8 cellular contexts compared by ENCODE assay signal in the genomic region with DNA sequence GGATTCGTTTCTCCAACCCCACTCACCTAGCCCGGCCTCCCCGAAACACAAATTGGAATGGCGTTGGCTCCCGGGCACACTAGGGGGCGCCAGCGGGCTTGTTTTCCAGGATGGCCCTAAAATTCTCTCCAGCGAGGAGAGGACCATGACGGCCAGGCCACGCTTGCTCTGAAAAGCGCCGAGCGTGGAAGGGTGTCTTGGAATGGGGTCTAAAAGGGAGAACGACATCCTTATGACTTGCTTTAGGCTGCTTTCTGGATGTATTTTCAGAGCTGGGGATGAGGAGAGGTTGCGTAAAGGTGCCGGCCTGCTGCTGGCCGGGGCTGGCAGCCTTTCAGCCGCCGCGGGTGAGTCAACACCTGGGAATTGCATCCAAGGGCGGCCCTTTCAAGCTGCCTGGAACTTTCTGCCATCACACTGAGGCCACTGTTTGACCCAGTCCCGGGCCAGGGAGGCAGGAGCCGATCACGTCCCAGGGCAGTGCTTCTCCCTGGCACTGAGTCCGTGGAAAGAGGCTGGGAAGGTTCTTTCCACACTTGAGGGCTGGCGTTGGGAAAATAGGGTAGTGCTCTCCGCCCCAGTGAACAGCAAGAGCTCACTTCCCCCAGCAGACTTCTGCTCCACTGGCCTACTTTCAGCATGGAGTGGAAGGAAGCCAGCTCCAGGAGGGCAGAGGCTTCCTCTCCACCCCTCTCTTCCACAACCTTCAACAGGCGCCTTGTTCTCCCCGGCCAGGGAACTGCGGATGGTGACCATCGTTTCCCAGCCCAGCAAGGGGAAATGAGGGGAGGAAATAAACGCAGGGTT.
DNase-seq lines count a peak whose midpoint lies in the region; ATAC-seq and TF ChIP-seq lines count a peak whose summit lies in the region.

No MANE protein-coding gene starts in this region.

- H3K4me1 ChIP-seq in neuronal stem cell (ENCODE audit: control insufficient read depth in 2 of 2, insufficient read depth in 1 of 2, low read depth in 1 of 2, low read length in 2 of 2) (peaks cover 0 to 4% of the 10 kb centered on the region in 2 donors), stomach smooth muscle (ENCODE audit: control insufficient read depth, insufficient read depth, low read length) (peaks cover 9% of the 10 kb centered on the region)

- peak overlapping the region; percentile 90 for H3K18ac ChIP-seq in neuronal stem cell (ENCODE audit: low read length)

- H2BK15ac ChIP-seq in neuronal stem cell (ENCODE audit: low read length): peak overlapping the region; percentile 93

- peak; percentile 99 for TF ChIP-seq CTCF in foreskin fibroblast (IDR thresholded peaks at IDR 0.05; ENCODE audit: low read depth, low read length)

- no peak overlapping the region for H3K27ac ChIP-seq in neuronal stem cell (replicated peaks; ENCODE audit: low read length)
- peak overlapping the region; percentile 84 for H3K27ac ChIP-seq in stomach smooth muscle (ENCODE audit: low read length)

- H3K4ac ChIP-seq in neuronal stem cell (ENCODE audit: low read length): no peak overlapping the region

- H3K36me3 ChIP-seq in neuronal stem cell (replicated peaks in 1 of 2; ENCODE audit: control insufficient read depth in 2 of 2, insufficient read depth in 2 of 2, low read length in 2 of 2) (no peaks in the 10 kb centered on the region), stomach smooth muscle (ENCODE audit: control insufficient read depth in 2 of 2, insufficient read depth in 2 of 2, low read length in 2 of 2) (no peaks in the 10 kb centered on the region)

- no peaks in the 10 kb centered on the region for H3K27me3 ChIP-seq in neuronal stem cell (ENCODE audit: control insufficient read depth in 3 of 3, insufficient read depth in 3 of 3, low read depth in 1 of 3, low read length in 3 of 3)
- H3K27me3 ChIP-seq in stomach smooth muscle (ENCODE audit: control insufficient read depth in 1 of 2, insufficient read depth in 2 of 2, low read length in 2 of 2): no peaks in the 10 kb centered on the region

- H2AK5ac ChIP-seq in neuronal stem cell (ENCODE audit: low read depth, low read length): no peak overlapping the region

- H3K79me1 ChIP-seq in neuronal stem cell (ENCODE audit: low read depth, low read length): no peaks in the 10 kb centered on the region

- H3K9ac ChIP-seq in neuronal stem cell (ENCODE audit: low read depth, low read length, poor library complexity) (no peak overlapping the region), stomach smooth muscle (ENCODE audit: low read length in 2 of 2) (peak overlapping the region; percentile 65 to 68)

- peak overlapping the region; percentile 93 for H2BK12ac ChIP-seq in neuronal stem cell (ENCODE audit: low read length)

- peak overlapping the region; percentile 90 for H2AFZ ChIP-seq in neuronal stem cell (ENCODE audit: low read length)

- peak overlapping the region; percentile 39 for H2BK5ac ChIP-seq in neuronal stem cell (ENCODE audit: low read length)

- H3K4me2 ChIP-seq in neuronal stem cell (ENCODE audit: insufficient read depth, low read length, poor library complexity, severe bottlenecking): peak overlapping the region; percentile 56

- no peak overlapping the region for H4K91ac ChIP-seq in neuronal stem cell (ENCODE audit: low read depth, low read length, poor library complexity)

- H3K23ac ChIP-seq in neuronal stem cell (ENCODE audit: low read depth, low read length, poor library complexity): no peak overlapping the region

- ATAC-seq in GM21619 (IDR thresholded peaks at IDR 0.05; ENCODE audit: unreplicated experiment): peak; percentile 84

- H3K9me3 ChIP-seq in neuronal stem cell (replicated peaks in 1 of 2; ENCODE audit: control insufficient read depth in 2 of 2, insufficient read depth in 1 of 2, low read depth in 1 of 2, low read length in 2 of 2) (peaks cover 0 to 3% of the 10 kb centered on the region in 2 donors), stomach smooth muscle (ENCODE audit: control insufficient read depth in 2 of 2, low read length in 2 of 2) (no peaks in the 10 kb centered on the region)

- no CpG with 5 or more reads among the region's 32 CpGs for WGBS in neuronal stem cell (ENCODE audit: extremely low coverage in 2 of 2, insufficient read length in 2 of 2, insufficient replicate concordance in 1 of 2), 2 donors

- H4K8ac ChIP-seq in neuronal stem cell (ENCODE audit: low read depth, low read length): no peak overlapping the region

- DNase-seq in COR-L47 (lab: John Stamatoyannopoulos, UW) (peak; percentile 86), LoVo (ENCODE audit: low spot score) (peak; percentile 89), SHP77 treated with DMSO at 0.1 percent for 48 hours (lab: John Stamatoyannopoulos, UW) (peak; percentile 67), foreskin fibroblast (peak; percentile 89 to 95), neuronal stem cell (ENCODE audit: low spot score) (peak; percentile 78)
- DNase-seq in activated gamma-delta T cell treated with anti-CD3 and anti-CD28 coated beads, Interleukin-2, amount 50 U/mL, for 16 hours (ENCODE audit: low read depth): peak; percentile 68

- H2BK120ac ChIP-seq in neuronal stem cell (ENCODE audit: low read depth, low read length): peak overlapping the region; percentile 30

- peak overlapping the region; percentile 42 to 55 for H3K4me3 ChIP-seq in foreskin fibroblast (ENCODE audit: low read depth in 1 of 2, low read length in 2 of 2)
- H3K4me3 ChIP-seq in neuronal stem cell (ENCODE audit: low read length in 2 of 2): no peak overlapping the region
- peak overlapping the region; percentile 67 to 80 for H3K4me3 ChIP-seq in stomach smooth muscle (ENCODE audit: low read length in 2 of 2)

- peak overlapping the region; percentile 47 for H3K14ac ChIP-seq in neuronal stem cell (ENCODE audit: low read length)

Comparison
In these comparisons a context has a peak if more than half of its experiments do, and no peak if none do; other contexts are left out.
1. H3K4me3 ChIP-seq: peak in foreskin fibroblast (2 of 2) and stomach smooth muscle (2 of 2); none in neuronal stem cell (0 of 2).
2. Peak in every context shown above with its lines, with median percentiles within 50 percentile points of each other: DNase-seq.